In genomic region chr5:95070453-95070852, GRCh38 we compare ENCODE assay signal across 15 cellular contexts.
"Had no signal": no experiment of that assay in that cellular context is flagged by ENCODE, and none has a peak within 500 bp of the region (broad histone marks: within the 10 kb centered on the region; RNA-seq: fewer than 3 reads in every experiment).

No MANE protein-coding gene starts in this region.

- ATAC-seq: activated T-cell treated with anti-CD3 and anti-CD28 coated beads, Interleukin-2, amount 50 U/mL, for 72 hours; foreskin keratinocyte had no signal

- H3K4me1 ChIP-seq: colonic mucosa, foreskin keratinocyte had no signal

- H3K9me3 ChIP-seq: colonic mucosa, ovary, tibial nerve had no signal

- H3K4me3 ChIP-seq: cardiac muscle cell, colonic mucosa, ovary, skin epidermis, tibial nerve had no signal

- H3K27me3 ChIP-seq: cardiac muscle cell, colonic mucosa, foreskin keratinocyte, ovary, tibial nerve had no signal

- H3K36me3 ChIP-seq: cardiac muscle cell, colonic mucosa, ovary, tibial nerve had no signal

- DNase-seq: activated CD4-positive, alpha-beta T cell treated with anti-CD3 and anti-CD28 coated beads for 1 hour; activated CD4-positive, alpha-beta T cell treated with anti-CD3 and anti-CD28 coated beads, Interleukin-2, amount 50 U/mL, for 48 hours; activated CD8-positive, alpha-beta memory T cell treated with anti-CD3 and anti-CD28 coated beads, Interleukin-2, amount 50 U/mL, for 4 hours; activated naive CD4-positive, alpha-beta T cell; activated T-cell treated with anti-CD3 and anti-CD28 coated beads, Interleukin-2, amount 50 U/mL, for 72 hours; colonic mucosa; effector CD4-positive, alpha-beta T cell; foreskin keratinocyte; mesenchymal stem cell; nephron progenitor cell; ovary; T-helper 9 cell had no signal

- H3K27ac ChIP-seq: cardiac muscle cell, colonic mucosa, foreskin keratinocyte, ovary, skin epidermis had no signal
